Comparison of ENCODE assay signal across 16 cellular contexts in the genomic region with DNA sequence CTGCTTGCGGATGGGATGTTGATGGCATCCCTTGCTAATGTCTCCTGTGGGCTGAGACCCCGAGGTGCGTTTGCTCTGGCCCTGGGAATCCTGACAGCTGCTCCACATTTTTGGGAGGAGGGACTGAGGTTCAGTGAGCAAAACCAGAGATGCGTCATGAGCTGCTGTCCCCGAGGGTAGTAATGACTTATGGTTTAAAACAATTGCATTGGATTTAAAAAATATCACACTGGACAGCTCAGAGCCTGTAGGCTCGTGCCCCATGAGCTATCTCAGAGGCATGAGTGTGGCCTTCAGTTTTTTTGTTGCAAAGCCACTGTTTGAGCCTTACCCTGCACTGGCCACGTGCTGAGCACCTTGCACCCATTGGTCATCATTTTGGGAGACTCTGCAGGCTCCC. TPM values are rescaled to one million over a fixed set of nuclear protein-coding genes. Genes with fewer than 3 reads are reported as not detected.
"Had no signal": no experiment of that assay in that cellular context is flagged by ENCODE, and none has a peak within 500 bp of the region (broad histone marks: within the 10 kb centered on the region; RNA-seq: fewer than 3 reads in every experiment).

No MANE protein-coding gene starts in this region.

- DNase-seq: activated CD4-positive, alpha-beta T cell treated with anti-CD3 and anti-CD28 coated beads, Interleukin-2, amount 50 U/mL, for 48 hours; activated naive CD4-positive, alpha-beta T cell treated with anti-CD3 and anti-CD28 coated beads, Interleukin-2, amount 10 ng/mL, durations not matched to agents 7 days and 5 days; foreskin melanocyte; heart left ventricle; immature natural killer cell; stimulated activated CD4-positive, alpha-beta T cell treated with anti-CD3 and anti-CD28 coated beads, Interleukin-2, amount 100 ng/mL, for 48 hours had no signal

- H2AFZ ChIP-seq: neural progenitor cell had no signal

- H3K27ac ChIP-seq: coronary artery, lower lobe of right lung, neural progenitor cell, pancreas, VCaP had no signal

- H3K9ac ChIP-seq: neural progenitor cell had no signal

- H3K4me1 ChIP-seq: lower lobe of right lung, pancreas had no signal

- ATAC-seq: activated T-helper 17 cell treated with anti-CD3 and anti-CD28 coated beads, Interleukin-2, amount 50 U/mL, for 72 hours; esophagus mucosa; heart left ventricle; lower lobe of right lung; pancreas; SK-N-SH treated with all-trans-retinoic acid at 6 μM for 48 hours; stimulated activated memory B cell treated with anti-CD40 and anti-IgM and Interleukin-4, amounts not matched to agents 10 μg/mL and 1 μg/mL and 100 μg/mL, for 72 hours had no signal

- H3K36me3 ChIP-seq: neural progenitor cell, pancreas had no signal

- H3K27me3 ChIP-seq: heart left ventricle, neural progenitor cell, pancreas had no signal

- H3K4me3 ChIP-seq: coronary artery, heart left ventricle, lower lobe of right lung, neural progenitor cell, pancreas had no signal

- H3K9me3 ChIP-seq: heart left ventricle, lower lobe of right lung, pancreas had no signal

- H3K4me2 ChIP-seq: neural progenitor cell had no signal

RNA-seq across cellular contexts. Expression of a gene that starts 20.9 kb away (rescaled TPM):
- total RNA-seq: renal cortical epithelial cell had no signal
